Comparison of ENCODE assay signal across 9 cellular contexts in the genomic region with DNA sequence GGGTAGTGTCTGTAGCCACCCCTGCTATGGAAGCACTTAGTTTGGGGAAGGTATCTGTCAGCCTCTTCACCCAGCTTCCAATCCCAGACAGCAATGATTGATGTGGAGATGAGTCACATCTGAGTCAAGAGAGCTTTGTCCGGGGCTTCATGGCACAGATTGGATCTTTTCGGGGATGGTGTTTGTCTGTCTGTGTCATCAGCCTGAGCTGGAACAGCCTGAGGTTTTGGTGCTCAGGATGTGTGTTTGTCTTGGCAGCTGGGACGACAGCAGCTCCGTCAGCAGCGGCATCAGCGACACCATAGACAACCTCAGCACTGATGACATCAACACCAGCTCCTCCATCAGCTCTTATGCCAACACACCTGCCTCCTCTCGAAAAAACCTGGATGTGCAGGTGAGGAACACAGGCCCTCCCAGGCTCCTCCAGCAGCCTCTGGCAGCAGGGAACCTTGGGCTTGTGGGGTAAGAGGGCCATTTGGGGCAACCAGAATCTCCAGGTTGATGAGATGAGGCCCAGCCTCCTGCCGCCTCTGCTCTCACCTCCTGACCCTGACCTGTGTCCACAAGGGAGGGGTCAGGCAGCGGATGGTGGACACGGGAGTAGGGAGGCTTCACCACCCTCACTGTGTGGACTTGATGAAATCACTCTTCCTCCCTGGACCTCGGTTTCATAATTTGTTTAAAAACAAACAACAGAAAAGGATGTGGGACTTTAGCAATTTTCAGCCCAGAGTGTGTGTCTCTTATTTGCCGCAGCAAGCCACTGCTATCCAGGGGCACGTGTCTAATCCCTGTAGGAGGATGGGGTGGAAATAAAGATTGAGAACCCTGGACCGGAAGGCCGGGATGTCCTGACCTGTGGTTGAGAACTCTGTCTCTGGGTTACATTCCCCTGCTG.
DNase-seq lines count a peak whose midpoint lies in the region; ATAC-seq, FAIRE-seq and TF ChIP-seq lines count a peak whose summit lies in the region.
"Had no signal": no experiment of that assay in that cellular context is flagged by ENCODE, and none has a peak within 500 bp of the region (broad histone marks: within the 10 kb centered on the region; RNA-seq: fewer than 3 reads in every experiment).

No MANE protein-coding gene starts in this region.

- H3K9me3 Mint-ChIP-seq in type B pancreatic cell: no peaks in the 10 kb centered on the region

- H3K4me1 Mint-ChIP-seq in type B pancreatic cell (ENCODE audit: unreplicated experiment): peaks cover 86% of the 10 kb centered on the region

- H3K27ac ChIP-seq in left ventricle myocardium inferior (replicated peaks): peak overlapping the region; percentile 8

- DNase-seq in left ventricle myocardium inferior (no peak), left ventricle myocardium superior (no peak), RCC 7860 (ENCODE audit: low spot score) (peak; percentile 84), fibroblast of peridontal ligament (ENCODE audit: extremely low read depth) (peak; percentile 84), type B pancreatic cell (ENCODE audit: extremely low spot score, unreplicated experiment) (no peak), SKM-1 treated with dmso at 0.1 percent for 144 hours (lab: John Stamatoyannopoulos, UW; ENCODE audit: unreplicated experiment) (no peak)
- no peak for DNase-seq in stimulated activated CD8-positive, alpha-beta memory T cell treated with anti-CD3 and anti-CD28 coated beads, Interleukin-4, amount 100 ng/mL, for 48 hours
- DNase-seq: stimulated activated naive CD8-positive, alpha-beta T cell treated with anti-CD3 and anti-CD28 coated beads, Interleukin-15, Interleukin-2, amounts not matched to agents 100 U/mL and 50 U/mL, for 24 hours had no signal

- H3K27me3 ChIP-seq in left ventricle myocardium inferior (ENCODE audit: low read depth): no peaks in the 10 kb centered on the region

- TF ChIP-seq CTCF in left ventricle myocardium inferior (IDR thresholded peaks at IDR 0.05; ENCODE audit: borderline replicate concordance): no peak
- TF ChIP-seq CTCF in type B pancreatic cell (conservative IDR thresholded peaks at IDR 0.05): no peak

- intact Hi-C loops in left ventricle myocardium inferior (cut with micrococcal nuclease): no loop called here
- intact Hi-C loops in left ventricle myocardium superior (cut with micrococcal nuclease): no loop called here

- H3K9me3 ChIP-seq in left ventricle myocardium inferior (replicated peaks): no peaks in the 10 kb centered on the region

- no peak overlapping the region for H3K4me3 Mint-ChIP-seq in type B pancreatic cell

- peak overlapping the region; percentile 63 for H3K27ac Mint-ChIP-seq in type B pancreatic cell

- H3K36me3 ChIP-seq in left ventricle myocardium inferior: peaks cover 19% of the 10 kb centered on the region

- peak; percentile 55 for FAIRE-seq in RCC 7860 (lab: Jason Lieb, UNC)

- H3K4me1 ChIP-seq in left ventricle myocardium inferior: peaks cover 55% of the 10 kb centered on the region

- H3K36me3 Mint-ChIP-seq in type B pancreatic cell: peaks cover 29% of the 10 kb centered on the region

- ATAC-seq in left ventricle myocardium superior (no peak), GM19395 (IDR thresholded peaks at IDR 0.05; ENCODE audit: unreplicated experiment) (no peak)
- ATAC-seq: stimulated activated naive CD8-positive, alpha-beta T cell treated with anti-CD3 and anti-CD28 coated beads, Interleukin-15, Interleukin-2, amounts not matched to agents 100 U/mL and 50 U/mL, for 24 hours had no signal

- no peaks in the 10 kb centered on the region for H3K27me3 Mint-ChIP-seq in type B pancreatic cell

- H3K4me3 ChIP-seq in left ventricle myocardium inferior: no peak overlapping the region

Comparison
In these comparisons a context has a peak if more than half of its experiments do, and no peak if none do; other contexts are left out.
1. DNase-seq: peak in RCC 7860 (single experiment) and fibroblast of peridontal ligament (single experiment); none in left ventricle myocardium inferior (single experiment), left ventricle myocardium superior (single experiment), type B pancreatic cell (single experiment), stimulated activated CD8-positive, alpha-beta memory T cell treated with anti-CD3 and anti-CD28 coated beads, Interleukin-4, amount 100 ng/mL, for 48 hours (single experiment) and SKM-1 treated with dmso at 0.1 percent for 144 hours (single experiment).